ENCODE assay signal across 8 cellular contexts in genomic region chr5:128538249-128539037, GRCh38. TPM values are rescaled to one million over a fixed set of nuclear protein-coding genes. Genes with fewer than 3 reads are reported as not detected.
DNase-seq lines count a peak whose midpoint lies in the region; ATAC-seq and TF ChIP-seq lines count a peak whose summit lies in the region.

No MANE protein-coding gene starts in this region.

- no peaks in the 10 kb centered on the region for H3K4me1 Mint-ChIP-seq in activated T-helper 2 cell treated with anti-CD3 and anti-CD28 coated beads, Interferon-gamma antibody, Interleukin-2, Interleukin-4, amounts not matched to agents 10 μg/mL and 5 μg/mL and 100 μg/mL, durations not matched to agents 14 hours and 24 hours and 36 hours (ENCODE audit: low read depth)
- no peaks in the 10 kb centered on the region for H3K4me1 Mint-ChIP-seq in activated CD8-positive, alpha-beta memory T cell treated with anti-CD3 and anti-CD28 coated beads, Interleukin-2, amount 10 ng/mL, durations not matched to agents 7 days and 5 days

- H3K9me3 Mint-ChIP-seq in activated T-helper 2 cell treated with anti-CD3 and anti-CD28 coated beads, Interferon-gamma antibody, Interleukin-2, Interleukin-4, amounts not matched to agents 10 μg/mL and 5 μg/mL and 100 μg/mL, durations not matched to agents 14 hours and 24 hours and 36 hours, result no peaks in the 10 kb centered on the region
- H3K9me3 Mint-ChIP-seq in activated CD8-positive, alpha-beta memory T cell treated with anti-CD3 and anti-CD28 coated beads, Interleukin-2, amount 10 ng/mL, durations not matched to agents 7 days and 5 days (ENCODE audit: low read depth), result peaks cover 4% of the 10 kb centered on the region

- CTCF ChIA-PET in activated CD8-positive, alpha-beta memory T cell treated with anti-CD3 and anti-CD28 coated beads, Interleukin-2, amount 10 ng/mL, durations not matched to agents 7 days and 5 days (lab: Charles Lee), result no interaction called here

- peak; percentile 74 for ATAC-seq in omental fat pad (ENCODE audit: low FRiP score)
- no peak for ATAC-seq in activated CD8-positive, alpha-beta memory T cell treated with anti-CD3 and anti-CD28 coated beads, Interleukin-2, amount 10 ng/mL, durations not matched to agents 7 days and 5 days

- peaks cover 35% of the 10 kb centered on the region for H3K27me3 Mint-ChIP-seq in activated T-helper 2 cell treated with anti-CD3 and anti-CD28 coated beads, Interferon-gamma antibody, Interleukin-2, Interleukin-4, amounts not matched to agents 10 μg/mL and 5 μg/mL and 100 μg/mL, durations not matched to agents 14 hours and 24 hours and 36 hours (ENCODE audit: low read depth)
- H3K27me3 Mint-ChIP-seq in activated CD8-positive, alpha-beta memory T cell treated with anti-CD3 and anti-CD28 coated beads, Interleukin-2, amount 10 ng/mL, durations not matched to agents 7 days and 5 days, result peaks cover 30% of the 10 kb centered on the region

- TF ChIP-seq CTCF in foreskin fibroblast (IDR thresholded peaks at IDR 0.05; ENCODE audit: low read depth, low read length) (no peak), omental fat pad (IDR thresholded peaks at IDR 0.05) (no peak)

- H3K4me1 ChIP-seq in HAP-1 (peaks cover 22% of the 10 kb centered on the region), SJCRH30 (peaks cover 3% of the 10 kb centered on the region; the same call in 1 of the 2 replicates)

- H3K27ac ChIP-seq in SJCRH30, result peak overlapping the region; percentile 62

- peaks cover 9% of the 10 kb centered on the region for H3K36me3 ChIP-seq in HAP-1 (replicated peaks)
- peaks cover 3% of the 10 kb centered on the region; the same call in 1 of the 2 replicates for H3K36me3 ChIP-seq in SJCRH30

- no peaks in the 10 kb centered on the region for H3K9me3 ChIP-seq in HAP-1
- H3K9me3 ChIP-seq in SJCRH30 (replicated peaks), result no peaks in the 10 kb centered on the region

- in situ Hi-C loops in HAP-1 (cut with MboI; ENCODE audit: low sequenced_read_pairs), result no loop called here

- intact Hi-C loops in activated T-helper 2 cell treated with anti-CD3 and anti-CD28 coated beads, Interferon-gamma antibody, Interleukin-2, Interleukin-4, amounts not matched to agents 10 μg/mL and 5 μg/mL and 100 μg/mL, durations not matched to agents 14 hours and 24 hours and 36 hours (cut with micrococcal nuclease), result no loop called here

- H3K4me3 Mint-ChIP-seq in activated T-helper 2 cell treated with anti-CD3 and anti-CD28 coated beads, Interferon-gamma antibody, Interleukin-2, Interleukin-4, amounts not matched to agents 10 μg/mL and 5 μg/mL and 100 μg/mL, durations not matched to agents 14 hours and 24 hours and 36 hours (ENCODE audit: low read depth), result no peak overlapping the region
- H3K4me3 Mint-ChIP-seq in activated CD8-positive, alpha-beta memory T cell treated with anti-CD3 and anti-CD28 coated beads, Interleukin-2, amount 10 ng/mL, durations not matched to agents 7 days and 5 days, result no peak overlapping the region

- H3K27ac Mint-ChIP-seq in activated T-helper 2 cell treated with anti-CD3 and anti-CD28 coated beads, Interferon-gamma antibody, Interleukin-2, Interleukin-4, amounts not matched to agents 10 μg/mL and 5 μg/mL and 100 μg/mL, durations not matched to agents 14 hours and 24 hours and 36 hours, result no peak overlapping the region
- H3K27ac Mint-ChIP-seq in activated CD8-positive, alpha-beta memory T cell treated with anti-CD3 and anti-CD28 coated beads, Interleukin-2, amount 10 ng/mL, durations not matched to agents 7 days and 5 days, result no peak overlapping the region

- H3K27me3 ChIP-seq in HAP-1 (ENCODE audit: low read depth) (no peaks in the 10 kb centered on the region; the same call in 1 of the 2 replicates), SJCRH30 (no peaks in the 10 kb centered on the region)

- H3K4me3 ChIP-seq in HAP-1 (peak overlapping the region; percentile 72), SJCRH30 (peak overlapping the region; percentile 71), foreskin fibroblast (ENCODE audit: low read depth in 1 of 2, low read length in 2 of 2) (peak overlapping the region; percentile 92 to 93)

- DNase-seq in HAP-1 (ENCODE audit: low spot score in 2 of 2) (peak; percentile 86 to 95), SJCRH30 (peak; percentile 93), foreskin fibroblast (peak; percentile 88 to 97), omental fat pad (ENCODE audit: low spot score) (no peak), foreskin melanocyte (no peak)
- DNase-seq in activated T-helper 2 cell treated with anti-CD3 and anti-CD28 coated beads, Interferon-gamma antibody, Interleukin-2, Interleukin-4, amounts not matched to agents 10 μg/mL and 5 μg/mL and 100 μg/mL, durations not matched to agents 14 hours and 24 hours and 36 hours (ENCODE audit: low spot score), result no peak
- no peak for DNase-seq in activated CD8-positive, alpha-beta memory T cell treated with anti-CD3 and anti-CD28 coated beads, Interleukin-2, amount 10 ng/mL, durations not matched to agents 7 days and 5 days
- DNase-seq in activated CD8-positive, alpha-beta memory T cell treated with anti-CD3 and anti-CD28 coated beads, Interleukin-2, amount 50 U/mL, for 4 hours, result no peak

- no peaks in the 10 kb centered on the region for H3K36me3 Mint-ChIP-seq in activated T-helper 2 cell treated with anti-CD3 and anti-CD28 coated beads, Interferon-gamma antibody, Interleukin-2, Interleukin-4, amounts not matched to agents 10 μg/mL and 5 μg/mL and 100 μg/mL, durations not matched to agents 14 hours and 24 hours and 36 hours (ENCODE audit: low read depth)
- peaks cover 3% of the 10 kb centered on the region for H3K36me3 Mint-ChIP-seq in activated CD8-positive, alpha-beta memory T cell treated with anti-CD3 and anti-CD28 coated beads, Interleukin-2, amount 10 ng/mL, durations not matched to agents 7 days and 5 days

RNA-seq across cellular contexts. Expression of gene FBN2, which starts 0.4 kb away (rescaled TPM):
- total RNA-seq in SJCRH30 (2014; rRNA removed; shearing (Covaris generic)), result 43.8 and 45.1 TPM in 2 replicates
- 1 to 10 TPM in 1 of 4 donors, under 1 TPM in 3; 0.56 to 3.2 (median 0.79) TPM for total RNA-seq in omental fat pad
- not detected in 2 replicates for total RNA-seq in activated T-helper 2 cell treated with anti-CD3 and anti-CD28 coated beads, Interferon-gamma antibody, Interleukin-2, Interleukin-4, amounts not matched to agents 10 μg/mL and 5 μg/mL and 100 μg/mL, durations not matched to agents 14 hours and 24 hours and 36 hours
- total RNA-seq in activated CD8-positive, alpha-beta memory T cell treated with anti-CD3 and anti-CD28 coated beads, Interleukin-2, amount 10 ng/mL, durations not matched to agents 7 days and 5 days, result not detected

Comparison
In these comparisons a context has a peak if more than half of its experiments do, and no peak if none do; other contexts are left out.
1. DNase-seq: peak in HAP-1 (2 of 2), SJCRH30 (2 of 2) and foreskin fibroblast (2 of 2); none in omental fat pad (single experiment), activated T-helper 2 cell treated with anti-CD3 and anti-CD28 coated beads, Interferon-gamma antibody, Interleukin-2, Interleukin-4, amounts not matched to agents 10 μg/mL and 5 μg/mL and 100 μg/mL, durations not matched to agents 14 hours and 24 hours and 36 hours (single experiment), foreskin melanocyte (single experiment), activated CD8-positive, alpha-beta memory T cell treated with anti-CD3 and anti-CD28 coated beads, Interleukin-2, amount 10 ng/mL, durations not matched to agents 7 days and 5 days (single experiment) and activated CD8-positive, alpha-beta memory T cell treated with anti-CD3 and anti-CD28 coated beads, Interleukin-2, amount 50 U/mL, for 4 hours (single experiment).
2. RNA of gene FBN2, which starts 0.4 kb away (total RNA-seq): 43.8 to 45.1 TPM in SJCRH30; 0.56 to 3.2 TPM in omental fat pad, not detected in activated T-helper 2 cell treated with anti-CD3 and anti-CD28 coated beads, Interferon-gamma antibody, Interleukin-2, Interleukin-4, amounts not matched to agents 10 μg/mL and 5 μg/mL and 100 μg/mL, durations not matched to agents 14 hours and 24 hours and 36 hours and not detected in activated CD8-positive, alpha-beta memory T cell treated with anti-CD3 and anti-CD28 coated beads, Interleukin-2, amount 10 ng/mL, durations not matched to agents 7 days and 5 days; every median in the first group is over 10 times any median in the second.
3. Peak in every context shown above with its lines, with median percentiles within 50 percentile points of each other: H3K4me3 ChIP-seq.